Comparison of ENCODE assay signal across 15 cellular contexts in genomic region chr4:182019148-182019652, GRCh38.
DNase-seq lines count a peak whose midpoint lies in the region; ATAC-seq and TF ChIP-seq lines count a peak whose summit lies in the region.
"Had no signal": no experiment of that assay in that cellular context is flagged by ENCODE, and none has a peak within 500 bp of the region (broad histone marks: within the 10 kb centered on the region; RNA-seq: fewer than 3 reads in every experiment).

No MANE protein-coding gene starts in this region.

- H3K4me3 Mint-ChIP-seq in mesothelial cell of epicardium, result no peak overlapping the region
- H3K4me3 Mint-ChIP-seq: type B pancreatic cell had no signal

- no peak for TF ChIP-seq EP300 in ovary (IDR thresholded peaks at IDR 0.05)

- peaks cover 0 to 3% (median 0%) of the 10 kb centered on the region in 45 donors for H3K27me3 ChIP-seq in dorsolateral prefrontal cortex
- H3K27me3 ChIP-seq in ovary, result no peaks in the 10 kb centered on the region
- H3K27me3 ChIP-seq: left lung had no signal

- intact Hi-C loops in dorsolateral prefrontal cortex (cut with DNase I) (no loop called here), ovary (cut with DNase I) (no loop called here)

- H3K36me3 ChIP-seq in ovary, result no peaks in the 10 kb centered on the region
- H3K36me3 ChIP-seq: left lung had no signal

- DNase-seq in HT1080 (ENCODE audit: low read depth) (peak; percentile 39), dorsolateral prefrontal cortex (no peak), mesothelial cell of epicardium (ENCODE audit: low spot score in 2 of 2, unreplicated experiment in 2 of 2) (no peak), DMS53 treated with DMSO at 0.1 percent for 48 hours (lab: John Stamatoyannopoulos, UW; ENCODE audit: unreplicated experiment) (no peak), ovary (no peak)
- DNase-seq: activated effector memory CD4-positive, alpha-beta T cell treated with anti-CD3 and anti-CD28 coated beads, Interleukin-2, amount 50 U/mL, for 16 hours; CD8-positive, alpha-beta memory T cell; left lung; NCI-H2171; posterior cingulate gyrus had no signal

- H3K27me3 Mint-ChIP-seq in mesothelial cell of epicardium (ENCODE audit: low read depth), result no peaks in the 10 kb centered on the region
- H3K27me3 Mint-ChIP-seq: CD8-positive, alpha-beta memory T cell; type B pancreatic cell had no signal

- H3K27ac Mint-ChIP-seq in mesothelial cell of epicardium, result no peak overlapping the region
- H3K27ac Mint-ChIP-seq: type B pancreatic cell had no signal

- H3K36me3 Mint-ChIP-seq in mesothelial cell of epicardium, result no peaks in the 10 kb centered on the region
- H3K36me3 Mint-ChIP-seq: CD8-positive, alpha-beta memory T cell; type B pancreatic cell had no signal

- peaks cover 17% of the 10 kb centered on the region for H3K4me1 Mint-ChIP-seq in mesothelial cell of epicardium
- H3K4me1 Mint-ChIP-seq: CD8-positive, alpha-beta memory T cell had no signal

- H3K4me3 ChIP-seq in dorsolateral prefrontal cortex (no peak overlapping the region), ovary (no peak overlapping the region)
- H3K4me3 ChIP-seq: K562, left lung had no signal

- H3K9me3 ChIP-seq in ovary, result no peaks in the 10 kb centered on the region
- H3K9me3 ChIP-seq: left lung had no signal

- WGBS in ovary, 3 donors, result 64 to 74% (median 66%) methylated on average over 5 of the region's 5 CpGs

- H3K9me3 Mint-ChIP-seq in mesothelial cell of epicardium, result peaks cover 5% of the 10 kb centered on the region
- H3K9me3 Mint-ChIP-seq: type B pancreatic cell had no signal

- no peak for TF ChIP-seq CTCF in dorsolateral prefrontal cortex (IDR thresholded peaks at IDR 0.05 in 54 of 56, conservative IDR thresholded peaks at IDR 0.05 in 2 of 56; ENCODE audit: low read depth in 1 of 56, partially characterized antibody in 56 of 56)
- no peak for TF ChIP-seq CTCF in mesothelial cell of epicardium (IDR thresholded peaks at IDR 0.05; ENCODE audit: unreplicated experiment)
- TF ChIP-seq CTCF in ovary (IDR thresholded peaks at IDR 0.05), result no peak

- H3K4me1 ChIP-seq in ovary (ENCODE audit: insufficient read depth), result no peaks in the 10 kb centered on the region
- H3K4me1 ChIP-seq: left lung had no signal

- H3K27ac ChIP-seq in dorsolateral prefrontal cortex (no peak overlapping the region), ovary (no peak overlapping the region)
- H3K27ac ChIP-seq: left lung had no signal

- TF ChIP-seq POLR2A in ovary (IDR thresholded peaks at IDR 0.05), result no peak

- ATAC-seq in GM18517 (IDR thresholded peaks at IDR 0.05; ENCODE audit: unreplicated experiment) (peak; percentile 89), GM19468 (IDR thresholded peaks at IDR 0.05; ENCODE audit: extremely low read depth, unreplicated experiment) (peak; percentile 83), HG02943 (IDR thresholded peaks at IDR 0.05; ENCODE audit: low read depth, unreplicated experiment) (peak; percentile 88)
- ATAC-seq: K562, left lung had no signal
